1 cellular context compared by ENCODE assay signal in genomic region chr12:124434951-124435805, GRCh38.
TF ChIP-seq lines count a peak whose summit lies in the region.

No MANE protein-coding gene starts in this region.

TF ChIP-seq in K562, 482 proteins besides CTCF, POLR2A, EP300 and RAD21 (continued from another document):
- TF ChIP-seq, protein P1, sequence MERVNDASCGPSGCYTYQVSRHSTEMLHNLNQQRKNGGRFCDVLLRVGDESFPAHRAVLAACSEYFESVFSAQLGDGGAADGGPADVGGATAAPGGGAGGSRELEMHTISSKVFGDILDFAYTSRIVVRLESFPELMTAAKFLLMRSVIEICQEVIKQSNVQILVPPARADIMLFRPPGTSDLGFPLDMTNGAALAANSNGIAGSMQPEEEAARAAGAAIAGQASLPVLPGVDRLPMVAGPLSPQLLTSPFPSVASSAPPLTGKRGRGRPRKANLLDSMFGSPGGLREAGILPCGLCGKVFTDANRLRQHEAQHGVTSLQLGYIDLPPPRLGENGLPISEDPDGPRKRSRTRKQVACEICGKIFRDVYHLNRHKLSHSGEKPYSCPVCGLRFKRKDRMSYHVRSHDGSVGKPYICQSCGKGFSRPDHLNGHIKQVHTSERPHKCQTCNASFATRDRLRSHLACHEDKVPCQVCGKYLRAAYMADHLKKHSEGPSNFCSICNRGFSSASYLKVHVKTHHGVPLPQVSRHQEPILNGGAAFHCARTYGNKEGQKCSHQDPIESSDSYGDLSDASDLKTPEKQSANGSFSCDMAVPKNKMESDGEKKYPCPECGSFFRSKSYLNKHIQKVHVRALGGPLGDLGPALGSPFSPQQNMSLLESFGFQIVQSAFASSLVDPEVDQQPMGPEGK (CRISPR knock-in tag; IDR thresholded peaks at IDR 0.05; ENCODE audit: borderline replicate concordance) = no peak
- no peak for TF ChIP-seq TCF7L2 (IDR thresholded peaks at IDR 0.05; ENCODE audit: low read depth, low read length)
